ENCODE assay signal across 8 cellular contexts in the genomic region with DNA sequence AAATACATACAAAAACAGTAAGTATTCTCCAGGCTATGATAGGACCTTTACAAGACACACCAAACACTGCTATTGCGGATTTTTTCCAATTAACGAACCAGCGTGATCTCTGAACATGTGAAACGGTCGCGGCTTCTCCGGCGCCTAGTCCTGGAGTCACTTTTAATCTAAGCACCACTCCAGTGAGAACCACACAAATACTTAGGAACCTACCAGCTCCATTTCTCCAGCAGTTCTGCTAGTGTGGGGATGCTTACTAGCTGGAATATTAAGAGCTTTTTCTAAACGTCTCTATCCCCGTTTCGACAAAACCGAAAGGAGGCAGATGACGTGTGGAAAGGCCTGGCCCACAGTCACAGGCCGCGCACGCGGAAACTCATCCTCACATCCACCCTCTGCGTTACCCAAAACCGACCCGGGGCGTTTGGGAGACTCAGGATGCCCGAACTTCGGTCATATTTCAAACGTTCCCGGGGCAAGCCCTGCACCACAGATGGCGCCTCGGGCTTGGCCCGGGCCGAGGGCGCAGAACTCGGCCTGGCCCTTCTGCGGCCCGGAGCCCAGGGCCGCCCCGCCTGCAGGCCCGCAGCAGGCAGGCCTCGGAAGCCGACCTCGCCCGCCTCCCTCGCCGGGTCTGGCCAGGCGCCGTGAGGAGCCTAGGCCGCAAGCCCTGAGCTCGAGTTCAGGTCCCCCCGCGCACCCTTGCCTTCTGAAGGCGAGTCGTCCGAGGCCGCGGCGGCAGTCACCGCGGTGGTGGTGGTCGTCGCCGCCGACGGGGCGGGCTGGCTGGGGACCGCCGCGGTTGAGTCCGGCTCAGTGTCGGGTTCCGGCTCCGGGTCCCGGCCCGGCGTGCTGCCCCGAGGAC. TPM values are rescaled to one million over a fixed set of nuclear protein-coding genes. Genes with fewer than 3 reads are reported as not detected.
DNase-seq lines count a peak whose midpoint lies in the region; ATAC-seq and TF ChIP-seq lines count a peak whose summit lies in the region.

No MANE protein-coding gene starts in this region.

- H3K4me3 Mint-ChIP-seq in HFFc6 = peak overlapping the region; percentile 99

- peaks cover 2% of the 10 kb centered on the region; the same call in 1 of the 2 replicates for H3K27me3 Mint-ChIP-seq in HFFc6 (ENCODE audit: insufficient read depth)

- DNase-seq in HFFc6 = peak; percentile 33
- DNase-seq in NAMALWA (ENCODE audit: low spot score) = peak; percentile 78
- peak; percentile 76 to 80 for DNase-seq in activated CD4-positive, alpha-beta T cell treated with anti-CD3 and anti-CD28 coated beads for 4 hours
- peak; percentile 71 for DNase-seq in left lobe of liver (ENCODE audit: low spot score)
- peak; percentile 81 to 82 for DNase-seq in stimulated activated CD4-positive, alpha-beta T cell treated with anti-CD3 and anti-CD28 coated beads, Interleukin-2, amount 100 ng/mL, for 24 hours
- DNase-seq in NCI-H524 treated with DMSO at 0.1 percent for 48 hours (lab: John Stamatoyannopoulos, UW) = no peak

- TF ChIP-seq CTCF in HFFc6 (IDR thresholded peaks at IDR 0.05) = no peak

- ATAC-seq in GM18502 (IDR thresholded peaks at IDR 0.05; ENCODE audit: poor library complexity, unreplicated experiment) (peak; percentile 37), left lobe of liver (peak; percentile 61)

- H3K9me3 Mint-ChIP-seq in HFFc6 = no peaks in the 10 kb centered on the region

- H3K27ac Mint-ChIP-seq in HFFc6 = peak overlapping the region; percentile 97

- peaks cover 19% of the 10 kb centered on the region for H3K36me3 Mint-ChIP-seq in HFFc6 (ENCODE audit: low read depth)

- peak overlapping the region; percentile 92 for H3K27ac ChIP-seq in cingulate gyrus (ENCODE audit: low read depth, low read length)

- peaks cover 25% of the 10 kb centered on the region for H3K4me1 Mint-ChIP-seq in HFFc6 (ENCODE audit: low read depth)

RNA-seq across cellular contexts. Expression of a gene that starts 0.5 kb away (rescaled TPM):
- total RNA-seq in HFFc6 (2021; fragmentation: NEBNext Ultra II Directional; extraction: Animal tissue kit (Norgen Biotek cat#: 25700)) = 10 to 100 TPM; 41.4 to 43.6 (median 42.3) TPM
- total RNA-seq in left lobe of liver = 23.2 TPM

RNA-seq across cellular contexts. Expression of a gene that starts 51.4 kb away (rescaled TPM):
- total RNA-seq in HFFc6 (2021; fragmentation: NEBNext Ultra II Directional; extraction: Animal tissue kit (Norgen Biotek cat#: 25700)) = 1 to 10 TPM in 4 of 6 experiments, under 1 TPM in 2; 0.71 to 1.8 (median 1.2) TPM
- total RNA-seq in left lobe of liver = 2.7 TPM
